9 cellular contexts compared by ENCODE assay signal in the genomic region with DNA sequence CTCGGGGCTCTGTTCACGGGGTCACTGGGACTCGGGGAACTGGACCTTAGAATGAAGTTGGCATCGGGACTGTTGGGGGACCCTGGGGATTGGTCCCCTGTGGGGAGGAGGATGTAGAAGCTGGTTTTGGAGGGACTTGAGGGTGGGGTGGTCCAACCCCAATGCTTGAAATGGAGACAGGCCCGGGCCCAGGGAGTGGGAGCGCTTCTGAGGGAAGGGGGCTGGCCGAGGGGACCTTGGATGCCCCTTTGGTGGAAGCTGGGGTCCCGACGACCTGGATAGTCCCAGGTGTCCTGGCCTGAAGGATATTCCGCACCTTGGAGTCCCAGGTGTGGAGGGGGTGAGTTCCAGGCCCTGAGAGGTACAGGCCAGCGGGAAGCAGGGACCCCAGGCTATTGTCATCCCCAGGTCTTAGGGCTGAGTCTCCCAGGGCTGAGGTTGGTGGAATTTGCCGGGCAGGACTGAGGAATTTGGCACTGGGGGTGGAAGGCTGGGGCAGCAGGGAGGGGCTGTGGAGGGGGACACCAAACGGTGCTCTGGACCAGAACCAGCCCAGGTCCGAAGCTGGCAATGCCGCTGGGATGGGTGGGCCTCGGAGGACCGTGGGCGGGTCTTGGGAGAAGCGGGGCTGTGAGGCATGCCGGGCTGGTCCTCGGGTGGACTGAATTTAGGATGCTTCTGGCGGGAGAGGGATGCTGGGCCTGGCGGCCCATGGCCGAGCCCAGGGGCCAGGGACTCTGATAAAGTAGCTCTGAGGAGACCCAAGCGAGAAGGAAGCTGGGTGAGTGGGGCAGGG. TPM values are rescaled to one million over a fixed set of nuclear protein-coding genes. Genes with fewer than 3 reads are reported as not detected.
A peak's percentile ranks its signal among the peaks of the same experiment; 100 is the strongest.
DNase-seq lines count a peak whose midpoint lies in the region; ATAC-seq, FAIRE-seq and TF ChIP-seq lines count a peak whose summit lies in the region.
"Had no signal": no experiment of that assay in that cellular context is flagged by ENCODE, and none has a peak within 500 bp of the region (broad histone marks: within the 10 kb centered on the region; RNA-seq: fewer than 3 reads in every experiment).

No MANE protein-coding gene starts in this region.

- H3K27me3 ChIP-seq in adipocyte (replicated peaks; ENCODE audit: control insufficient read depth, insufficient read depth, low read length) (no peaks in the 10 kb centered on the region), kidney epithelial cell (ENCODE audit: control insufficient read depth, insufficient read depth, low read length) (no peaks in the 10 kb centered on the region)

- peaks cover 15% of the 10 kb centered on the region for H3K4me1 ChIP-seq in A549
- peaks cover 15% of the 10 kb centered on the region for H3K4me1 ChIP-seq in adipocyte (ENCODE audit: control insufficient read depth, insufficient read depth, low read length)

- TF ChIP-seq CTCF in A549 (IDR thresholded peaks at IDR 0.05) = no peak
- TF ChIP-seq CTCF in kidney epithelial cell (IDR thresholded peaks at IDR 0.05; ENCODE audit: insufficient read depth, low read length, poor library complexity, severe bottlenecking) = no peak

- H3K9me3 ChIP-seq in A549 (no peaks in the 10 kb centered on the region), adipocyte (ENCODE audit: control insufficient read depth, low read length) (no peaks in the 10 kb centered on the region)

- FAIRE-seq in A549 (lab: Jason Lieb, UNC) = no peak
- peak; percentile 43 for FAIRE-seq in GM12891 (lab: Jason Lieb, UNC)
- FAIRE-seq: islet of Langerhans had no signal

- TF ChIP-seq RAD21 in A549 (conservative IDR thresholded peaks at IDR 0.05 in 1 of 2, IDR thresholded peaks at IDR 0.05 in 1 of 2) = no peak

- H3K27ac ChIP-seq in A549 = peak overlapping the region in 1 of 2 experiments; percentile 99; a peak in 3 of 6 replicates

- DNase-seq in A549 (ENCODE audit: low read depth in 1 of 2, low spot score in 1 of 2) = no peak
- no peak for DNase-seq in GM12891 (ENCODE audit: insufficient read length, low spot score)
- DNase-seq in adipocyte (ENCODE audit: low read depth) = peak; percentile 57
- no peak for DNase-seq in kidney epithelial cell (ENCODE audit: low read depth)
- DNase-seq in dedifferentiated amniotic fluid mesenchymal stem cell (ENCODE audit: extremely low spot score) = no peak

- peak overlapping the region; percentile 95 for H3K4me2 ChIP-seq in A549

- POLR2A ChIA-PET in A549 (lab: Yijun Ruan, JAX) = no interaction called here

- CTCF ChIA-PET in A549 (lab: Yijun Ruan, JAX) = interaction anchor here (0.6 to 1.9 kb wide), 4 partner anchors 10 to 73 kb away, joined by 4 to 7 read pairs (median 6); a partner anchor contains a TSS

- peak overlapping the region; percentile 93 for H3K9ac ChIP-seq in adipocyte (ENCODE audit: low read length)

- TF ChIP-seq POLR2A in A549 (IDR thresholded peaks at IDR 0.05; ENCODE audit: low read length) (no peak), GM12891 (IDR thresholded peaks at IDR 0.05; ENCODE audit: low read depth, low read length) (no peak)

- H3K36me3 ChIP-seq in adipocyte (ENCODE audit: control insufficient read depth, insufficient read depth, low read length, severe bottlenecking) = peaks cover 28% of the 10 kb centered on the region
- peaks cover 2% of the 10 kb centered on the region for H3K36me3 ChIP-seq in kidney epithelial cell (ENCODE audit: control insufficient read depth, insufficient read depth, low read length)

- H3K4me3 ChIP-seq in A549 (peak overlapping the region; percentile 27; the same call in 1 of the 3 replicates), adipocyte (ENCODE audit: low read length) (peak overlapping the region; percentile 87), kidney epithelial cell (ENCODE audit: low read depth, low read length) (peak overlapping the region; percentile 71)

- no peak for ATAC-seq in A549
- ATAC-seq in HG03457 (IDR thresholded peaks at IDR 0.05; ENCODE audit: unreplicated experiment) = no peak
- no peak for ATAC-seq in HG03521 (IDR thresholded peaks at IDR 0.05; ENCODE audit: unreplicated experiment)
- ATAC-seq in GM21381 (IDR thresholded peaks at IDR 0.05; ENCODE audit: unreplicated experiment) = no peak

- no peak for TF ChIP-seq EP300 in A549 (IDR thresholded peaks at IDR 0.05)

- 75% methylated on average over 19 of the region's 25 CpGs for WGBS in A549 (ENCODE audit: missing lambda C conversion rate)

TF ChIP-seq in A549, 52 proteins besides CTCF, POLR2A, EP300 and RAD21:
- TF ChIP-seq RNF2 (IDR thresholded peaks at IDR 0.05; ENCODE audit: borderline replicate concordance, low read depth) = no peak
- no peak for TF ChIP-seq ZSCAN20 (CRISPR knock-in tag; IDR thresholded peaks at IDR 0.05)
- TF ChIP-seq MYC (IDR thresholded peaks at IDR 0.05; ENCODE audit: borderline replicate concordance, low read length) = no peak
- TF ChIP-seq BHLHE40 (IDR thresholded peaks at IDR 0.05; ENCODE audit: low read depth, low read length) = no peak
- no peak for TF ChIP-seq NFE2L2 (conservative IDR thresholded peaks at IDR 0.05; ENCODE audit: low read length)
- no peak for TF ChIP-seq MAFK (IDR thresholded peaks at IDR 0.05; ENCODE audit: partially characterized antibody)
- TF ChIP-seq FOSL2 (IDR thresholded peaks at IDR 0.05) = no peak
- no peak for TF ChIP-seq FOSL2 (CRISPR knock-in tag; IDR thresholded peaks at IDR 0.05)

TF ChIP-seq in GM12891, 5 proteins besides CTCF, POLR2A, EP300 and RAD21:
- TF ChIP-seq POLR2AphosphoS5 (IDR thresholded peaks at IDR 0.05; ENCODE audit: low read depth, low read length) = no peak

RNA-seq across cellular contexts. Expression of a gene that starts 1.8 kb away (rescaled TPM):
- polyA plus RNA-seq in A549 (2011; rRNA removed) (8.9 and 10.8 TPM in 2 replicates), A549 (2017; fragmentation: RNase III; extraction: RNeasy Plus Mini Kit Qiagen cat#74134 plus additional on column Dnase treatment) (29.6 to 36.1 TPM (median 34.3 TPM) in 3 replicates)
- polyA plus RNA-seq in A549 (2012; cell fraction: cytosol; rRNA removed) = 26.0 and 26.6 TPM in 2 replicates
- 41.1 and 42.8 TPM in 2 replicates for polyA plus RNA-seq in A549 (2012; cell fraction: nucleus; rRNA removed)
- 10.1 and 11.1 TPM in 2 replicates for polyA minus RNA-seq in A549 (2011; rRNA and poly(A)+ RNA removed)
- polyA plus RNA-seq in GM12891 (2012; ENCODE audit: low read depth, missing spikeins) = 33.5 TPM
- 67.0 and 82.0 TPM in 2 replicates for total RNA-seq in kidney epithelial cell

RNA-seq across cellular contexts. Expression of a gene that starts 16.3 kb away (rescaled TPM):
- polyA plus RNA-seq in A549 (2011; rRNA removed) (19.9 and 23.0 TPM in 2 replicates), A549 (2017; fragmentation: RNase III; extraction: RNeasy Plus Mini Kit Qiagen cat#74134 plus additional on column Dnase treatment) (27.4 to 32.7 TPM (median 31.6 TPM) in 3 replicates)
- polyA plus RNA-seq in A549 (2012; cell fraction: cytosol; rRNA removed) = 40.4 and 48.2 TPM in 2 replicates
- 57.3 and 59.8 TPM in 2 replicates for polyA plus RNA-seq in A549 (2012; cell fraction: nucleus; rRNA removed)
- 20.0 and 22.9 TPM in 2 replicates for polyA minus RNA-seq in A549 (2011; rRNA and poly(A)+ RNA removed)
- polyA plus RNA-seq in GM12891 (2012; ENCODE audit: low read depth, missing spikeins) = 36.2 TPM
- total RNA-seq in kidney epithelial cell = 62.3 and 66.0 TPM in 2 replicates

RNA-seq across cellular contexts. Expression of a gene that starts 44.4 kb away (rescaled TPM):
- polyA plus RNA-seq in A549 (2011; rRNA removed) (0.04 and 0.07 TPM in 2 replicates), A549 (2017; fragmentation: RNase III; extraction: RNeasy Plus Mini Kit Qiagen cat#74134 plus additional on column Dnase treatment) (0.20 to 0.24 TPM (median 0.23 TPM) in 3 replicates)
- 0.07 and 0.10 TPM in 2 replicates for polyA plus RNA-seq in A549 (2012; cell fraction: cytosol; rRNA removed)
- 0.53 and 0.65 TPM in 2 replicates for polyA plus RNA-seq in A549 (2012; cell fraction: nucleus; rRNA removed)
- polyA minus RNA-seq in A549 (2011; rRNA and poly(A)+ RNA removed) = 0.05 TPM in 1 of 2 replicates, not detected in the other
- 0.54 TPM for polyA plus RNA-seq in GM12891 (2012; ENCODE audit: low read depth, missing spikeins)
- total RNA-seq in kidney epithelial cell = under 0.01 and 0.04 TPM in 2 replicates

Comparison
In these comparisons a context has a peak if more than half of its experiments do, and no peak if none do; other contexts are left out.
1. H3K4me3 ChIP-seq: peak in every context shown above with its lines; median percentile 87 in adipocyte; 71 in kidney epithelial cell; 27 in A549.